8 cellular contexts compared by ENCODE assay signal in genomic region chr6:85449388-85449817, GRCh38. TPM values are rescaled to one million over a fixed set of nuclear protein-coding genes. Genes with fewer than 3 reads are reported as not detected.
DNase-seq lines count a peak whose midpoint lies in the region; ATAC-seq, FAIRE-seq and TF ChIP-seq lines count a peak whose summit lies in the region.

No MANE protein-coding gene starts in this region.

- intact Hi-C loops in psoas muscle (cut with DNase I), result no loop called here

- ATAC-seq in DND-41 (ENCODE audit: insufficient read depth, low read depth) (peak; percentile 69), GM21423 (IDR thresholded peaks at IDR 0.05; ENCODE audit: unreplicated experiment) (peak; percentile 72), psoas muscle (peak in 2 of 4 donors; percentile 31 to 46)

- H4K20me1 ChIP-seq in DND-41 (ENCODE audit: insufficient read depth, low read length) (no peaks in the 10 kb centered on the region), Karpas-422 (ENCODE audit: insufficient read depth, low read depth, low read length) (no peaks in the 10 kb centered on the region)

- H3K79me2 ChIP-seq in DND-41 (ENCODE audit: insufficient read depth, low read length) (no peaks in the 10 kb centered on the region), Karpas-422 (ENCODE audit: low read length) (no peaks in the 10 kb centered on the region)

- no peak overlapping the region for H3K4me2 ChIP-seq in DND-41 (ENCODE audit: insufficient read depth, low read length)
- no peak overlapping the region for H3K4me2 ChIP-seq in Karpas-422 (ENCODE audit: low read depth, low read length, poor library complexity, severe bottlenecking)

- peaks cover 74% of the 10 kb centered on the region for H3K27me3 Mint-ChIP-seq in activated naive CD4-positive, alpha-beta T cell treated with anti-CD3 and anti-CD28 coated beads, Interleukin-2, amount 10 ng/mL, durations not matched to agents 7 days and 5 days

- DNase-seq in DND-41, result peak; percentile 16
- peak; percentile 56 for DNase-seq in activated naive CD4-positive, alpha-beta T cell treated with anti-CD3 and anti-CD28 coated beads, Interleukin-2, amount 10 ng/mL, durations not matched to agents 7 days and 5 days
- DNase-seq in cardiac muscle cell (ENCODE audit: low read depth in 1 of 2, low spot score in 1 of 2), result peak; percentile 13 to 76
- DNase-seq in psoas muscle, result peak in 1 of 2 donors; percentile 33
- DNase-seq in urothelium cell line (ENCODE audit: low spot score), result no peak
- no peak for DNase-seq in Karpas-422

- H3K9me2 ChIP-seq in Karpas-422 (replicated peaks; ENCODE audit: insufficient read depth, low read length), result no peaks in the 10 kb centered on the region

- TF ChIP-seq CTCF in DND-41 (IDR thresholded peaks at IDR 0.05; ENCODE audit: borderline replicate concordance, extremely low read depth, low read length, poor library complexity, severe bottlenecking) (no peak), cardiac muscle cell (IDR thresholded peaks at IDR 0.05; ENCODE audit: low read depth, low read length) (no peak), psoas muscle (IDR thresholded peaks at IDR 0.05) (no peak)

- CTCF ChIA-PET in activated naive CD4-positive, alpha-beta T cell treated with anti-CD3 and anti-CD28 coated beads, Interleukin-2, amount 10 ng/mL, durations not matched to agents 7 days and 5 days (lab: Charles Lee), result interaction anchor here (1.4 to 4.3 kb wide), 5 partner anchors 12 to 95 kb away, joined by 4 to 51 read pairs (median 8); no protein-coding TSS in a partner anchor

- H3K4me3 ChIP-seq in DND-41 (ENCODE audit: low read depth in 1 of 2, low read length in 2 of 2), result no peak overlapping the region
- H3K4me3 ChIP-seq in HUES48 (ENCODE audit: low read depth, low read length), result peak overlapping the region; percentile 87
- H3K4me3 ChIP-seq in cardiac muscle cell, result peak overlapping the region; percentile 44
- peak overlapping the region; percentile 69 for H3K4me3 ChIP-seq in psoas muscle
- no peak overlapping the region for H3K4me3 ChIP-seq in Karpas-422 (ENCODE audit: low read length)

- H3K36me3 ChIP-seq in DND-41 (ENCODE audit: insufficient read depth, low read length) (no peaks in the 10 kb centered on the region), HUES48 (ENCODE audit: control insufficient read depth, insufficient read depth, low read length) (no peaks in the 10 kb centered on the region), cardiac muscle cell (no peaks in the 10 kb centered on the region), psoas muscle (ENCODE audit: insufficient read depth in 1 of 2, low read depth in 1 of 2) (no peaks in the 10 kb centered on the region), Karpas-422 (ENCODE audit: insufficient read depth, low read length) (no peaks in the 10 kb centered on the region)

- H3K36me3 Mint-ChIP-seq in activated naive CD4-positive, alpha-beta T cell treated with anti-CD3 and anti-CD28 coated beads, Interleukin-2, amount 10 ng/mL, durations not matched to agents 7 days and 5 days, result no peaks in the 10 kb centered on the region

- H3K9me3 ChIP-seq in DND-41 (ENCODE audit: insufficient read depth, low read length, severe bottlenecking) (no peaks in the 10 kb centered on the region), HUES48 (ENCODE audit: control insufficient read depth, insufficient read depth, low read length) (no peaks in the 10 kb centered on the region), cardiac muscle cell (ENCODE audit: low read depth) (no peaks in the 10 kb centered on the region), psoas muscle (no peaks in the 10 kb centered on the region), Karpas-422 (ENCODE audit: low read length) (no peaks in the 10 kb centered on the region)

- H3K9ac ChIP-seq in DND-41 (ENCODE audit: low read depth, low read length) (no peak overlapping the region), HUES48 (ENCODE audit: low read depth, low read length) (no peak overlapping the region), Karpas-422 (ENCODE audit: low read length) (no peak overlapping the region)

- H3K4me1 Mint-ChIP-seq in activated naive CD4-positive, alpha-beta T cell treated with anti-CD3 and anti-CD28 coated beads, Interleukin-2, amount 10 ng/mL, durations not matched to agents 7 days and 5 days, result peaks cover 46% of the 10 kb centered on the region

- no peaks in the 10 kb centered on the region for H3K4me1 ChIP-seq in DND-41 (ENCODE audit: insufficient read depth, low read length)
- H3K4me1 ChIP-seq in HUES48 (ENCODE audit: control insufficient read depth, insufficient read depth, low read length), result no peaks in the 10 kb centered on the region; the same call in 1 of the 2 replicates
- H3K4me1 ChIP-seq in cardiac muscle cell (ENCODE audit: low read depth), result no peaks in the 10 kb centered on the region
- peaks cover 7% of the 10 kb centered on the region for H3K4me1 ChIP-seq in psoas muscle
- peaks cover 4% of the 10 kb centered on the region; the same call in 1 of the 2 replicates for H3K4me1 ChIP-seq in Karpas-422 (ENCODE audit: low read length)

- no peak for FAIRE-seq in urothelium cell line (lab: Jason Lieb, UNC)

- no peaks in the 10 kb centered on the region for H3K9me3 Mint-ChIP-seq in activated naive CD4-positive, alpha-beta T cell treated with anti-CD3 and anti-CD28 coated beads, Interleukin-2, amount 10 ng/mL, durations not matched to agents 7 days and 5 days

- H3K27ac ChIP-seq in DND-41 (ENCODE audit: low read length) (no peak overlapping the region), HUES48 (ENCODE audit: low read depth, low read length) (no peak overlapping the region), cardiac muscle cell (no peak overlapping the region), psoas muscle (peak overlapping the region; percentile 60), Karpas-422 (ENCODE audit: low read length) (no peak overlapping the region)

- no peak overlapping the region for H2AFZ ChIP-seq in DND-41 (ENCODE audit: low read depth, low read length)
- no peak overlapping the region for H2AFZ ChIP-seq in Karpas-422 (ENCODE audit: low read length)

- WGBS in psoas muscle, 3 donors, result 0 to 1% (median 1%) methylated on average over 24 of the region's 24 CpGs

- H3K27me3 ChIP-seq in DND-41 (ENCODE audit: insufficient read depth, low read length, poor library complexity) (peaks cover 10% of the 10 kb centered on the region), HUES48 (ENCODE audit: control insufficient read depth, insufficient read depth, low read length) (peaks cover 62% of the 10 kb centered on the region), cardiac muscle cell (peaks cover 94% of the 10 kb centered on the region), psoas muscle (ENCODE audit: insufficient read depth in 3 of 3, low read length in 2 of 3) (peaks cover 0 to 32% (median 0%) of the 10 kb centered on the region in 3 donors), Karpas-422 (ENCODE audit: low read length) (no peaks in the 10 kb centered on the region)

- peak overlapping the region; percentile 66 for H3K4me3 Mint-ChIP-seq in activated naive CD4-positive, alpha-beta T cell treated with anti-CD3 and anti-CD28 coated beads, Interleukin-2, amount 10 ng/mL, durations not matched to agents 7 days and 5 days

- peak overlapping the region; percentile 53 for H3K27ac Mint-ChIP-seq in activated naive CD4-positive, alpha-beta T cell treated with anti-CD3 and anti-CD28 coated beads, Interleukin-2, amount 10 ng/mL, durations not matched to agents 7 days and 5 days

RNA-seq across cellular contexts. Expression of gene NT5E, which starts 0.5 kb away (rescaled TPM):
- total RNA-seq in cardiac muscle cell (0.56 and 0.80 TPM in 2 replicates), psoas muscle (1 to 10 TPM in 3 of 4 donors, under 1 TPM in 1; 0.90 to 3.9 (median 3.0) TPM)
- polyA plus RNA-seq in cardiac muscle cell (0.70 and 3.2 TPM in 2 replicates), psoas muscle (1 to 10 TPM in 1 of 3 donors, under 1 TPM in 2; 0.57 to 2.3 (median 0.90) TPM)
- total RNA-seq in Karpas-422 (2014; rRNA removed; shearing (Covaris generic); ENCODE audit: low replicate concordance), result not detected in 2 replicates

Comparison
In these comparisons a context has a peak if more than half of its experiments do, and no peak if none do; other contexts are left out.
1. DNase-seq: peak in DND-41 (single experiment), activated naive CD4-positive, alpha-beta T cell treated with anti-CD3 and anti-CD28 coated beads, Interleukin-2, amount 10 ng/mL, durations not matched to agents 7 days and 5 days (single experiment) and cardiac muscle cell (2 of 2); none in urothelium cell line (single experiment) and Karpas-422 (single experiment).
2. H3K4me3 ChIP-seq: peak in HUES48 (single experiment), cardiac muscle cell (single experiment) and psoas muscle (single experiment); none in DND-41 (0 of 2) and Karpas-422 (single experiment).